17 cellular contexts compared by ENCODE assay signal in genomic region chr6:33557376-33557775, GRCh38. TPM values are rescaled to one million over a fixed set of nuclear protein-coding genes. Genes with fewer than 3 reads are reported as not detected.
DNase-seq lines count a peak whose midpoint lies in the region; ATAC-seq, FAIRE-seq and TF ChIP-seq lines count a peak whose summit lies in the region.
"Had no signal": no experiment of that assay in that cellular context is flagged by ENCODE, and none has a peak within 500 bp of the region (broad histone marks: within the 10 kb centered on the region; RNA-seq: fewer than 3 reads in every experiment).

No MANE protein-coding gene starts in this region.

- no peak overlapping the region for H3K4ac ChIP-seq in mesenchymal stem cell (ENCODE audit: low read depth in 1 of 2, low read length in 2 of 2)

- H3K18ac ChIP-seq in mesenchymal stem cell (ENCODE audit: low read depth in 1 of 2, low read length in 2 of 2) = no peak overlapping the region

- RAD21 ChIA-PET in GM12878 (lab: Charles Lee; ENCODE audit: unreplicated experiment) = interaction anchor here (1.4 kb wide), 1 partner anchor 13 kb away, joined by 3 read pairs; no protein-coding TSS in a partner anchor

- H3K79me1 ChIP-seq in mesenchymal stem cell (replicated peaks; ENCODE audit: low read length, poor library complexity, severe bottlenecking) = no peaks in the 10 kb centered on the region

- no peak overlapping the region for H2BK5ac ChIP-seq in mesenchymal stem cell (ENCODE audit: low read depth, low read length, poor library complexity, severe bottlenecking)

- TF ChIP-seq RAD21 in GM12878 (IDR thresholded peaks at IDR 0.05; ENCODE audit: insufficient read depth, low read depth, low read length) = no peak

- H3K27ac ChIP-seq in C4-2B (peak overlapping the region; percentile 52), RWPE1 (peak overlapping the region; percentile 93), GM12878 (ENCODE audit: control insufficient read depth, insufficient read depth) (peak overlapping the region; percentile 43; the same call in 1 of the 2 replicates), neural progenitor cell (no peak overlapping the region), mesenchymal stem cell (ENCODE audit: low read length, poor library complexity, severe bottlenecking) (no peak overlapping the region)
- H3K27ac ChIP-seq: HL-60 had no signal

- no peak for TF ChIP-seq POLR2A in GM12878 (IDR thresholded peaks at IDR 0.05; ENCODE audit: low read depth, low read length)
- no peak for TF ChIP-seq POLR2A in GM12892 (IDR thresholded peaks at IDR 0.05; ENCODE audit: low read depth, low read length)

- WGBS in GM12878 (ENCODE audit: insufficient coverage, insufficient replicate concordance, low lambda C conversion rate, missing lambda C conversion rate) = 83% methylated on average over 4 of the region's 4 CpGs
- WGBS in mesenchymal stem cell = 95% methylated on average over 4 of the region's 4 CpGs

- no peak overlapping the region for H4K91ac ChIP-seq in mesenchymal stem cell (ENCODE audit: low read length)

- FAIRE-seq in GM12878 (lab: Jason Lieb, UNC) (no peak), GM12892 (lab: Jason Lieb, UNC) (no peak)
- FAIRE-seq: A204.1 had no signal

- no peak for TF ChIP-seq CTCF in C4-2B (conservative IDR thresholded peaks at IDR 0.05)
- no peak for TF ChIP-seq CTCF in RWPE1 (conservative IDR thresholded peaks at IDR 0.05; ENCODE audit: low read depth)
- no peak for TF ChIP-seq CTCF in GM12878 (IDR thresholded peaks at IDR 0.05 in 2 of 3, conservative IDR thresholded peaks at IDR 0.05 in 1 of 3; ENCODE audit: control insufficient read depth in 2 of 3, extremely low read depth in 1 of 3, insufficient read depth in 1 of 3, low read depth in 3 of 3, low read length in 3 of 3)
- TF ChIP-seq CTCF in neural progenitor cell (IDR thresholded peaks at IDR 0.05) = no peak
- no peak for TF ChIP-seq CTCF in mesothelial cell of epicardium (IDR thresholded peaks at IDR 0.05; ENCODE audit: unreplicated experiment)

- H3K36me3 ChIP-seq in GM12878 (ENCODE audit: control insufficient read depth in 2 of 2, insufficient read depth in 2 of 2, low read length in 1 of 2) = no peaks in the 10 kb centered on the region
- H3K36me3 ChIP-seq in neural progenitor cell = no peaks in the 10 kb centered on the region
- H3K36me3 ChIP-seq in mesenchymal stem cell (ENCODE audit: control insufficient read depth in 1 of 2, insufficient read depth in 2 of 2, low read depth in 1 of 2, low read length in 2 of 2) = no peaks in the 10 kb centered on the region

- H3K4me3 ChIP-seq in GM12878 (no peak overlapping the region), neural progenitor cell (no peak overlapping the region), mesenchymal stem cell (ENCODE audit: insufficient read depth in 1 of 2, low read depth in 1 of 2, low read length in 2 of 2) (no peak overlapping the region)

- in situ Hi-C loops in GM12878 (cut with MboI) = no loop called here

- no peaks in the 10 kb centered on the region for H3K36me3 Mint-ChIP-seq in neural progenitor cell
- H3K36me3 Mint-ChIP-seq in mesothelial cell of epicardium = no peaks in the 10 kb centered on the region
- H3K36me3 Mint-ChIP-seq: CD4-positive, alpha-beta memory T cell had no signal

- ATAC-seq in GM12878 = no peak

- H3K4me1 Mint-ChIP-seq in neural progenitor cell (no peaks in the 10 kb centered on the region), mesothelial cell of epicardium (peaks cover 4% of the 10 kb centered on the region)
- H3K4me1 Mint-ChIP-seq: B cell had no signal

- no peak overlapping the region for H3K14ac ChIP-seq in mesenchymal stem cell (ENCODE audit: low read length in 2 of 2)

- H4K8ac ChIP-seq in mesenchymal stem cell (ENCODE audit: low read length) = no peak overlapping the region

- H3K27me3 ChIP-seq in GM12878 (replicated peaks in 1 of 2; ENCODE audit: control insufficient read depth in 2 of 2, insufficient read depth in 2 of 2, low read length in 1 of 2) (no peaks in the 10 kb centered on the region), neural progenitor cell (no peaks in the 10 kb centered on the region), mesenchymal stem cell (ENCODE audit: control insufficient read depth in 1 of 2, insufficient read depth in 1 of 2, low read length in 2 of 2) (no peaks in the 10 kb centered on the region)

- H4K20me1 ChIP-seq in GM12878 (ENCODE audit: control insufficient read depth, insufficient read depth) (no peaks in the 10 kb centered on the region), neural progenitor cell (ENCODE audit: low read depth) (no peaks in the 10 kb centered on the region)

- H3K4me3 Mint-ChIP-seq in neural progenitor cell (no peak overlapping the region), mesothelial cell of epicardium (no peak overlapping the region)
- H3K4me3 Mint-ChIP-seq: B cell; CD4-positive, alpha-beta memory T cell; HFFc6 had no signal

- H3K9me3 ChIP-seq in GM12878 (replicated peaks; ENCODE audit: control insufficient read depth, insufficient read depth, low read length) = no peaks in the 10 kb centered on the region
- H3K9me3 ChIP-seq in neural progenitor cell (ENCODE audit: low read depth) = no peaks in the 10 kb centered on the region
- H3K9me3 ChIP-seq in mesenchymal stem cell (ENCODE audit: control insufficient read depth, low read length) = no peaks in the 10 kb centered on the region

- H3K27ac Mint-ChIP-seq in neural progenitor cell (peak overlapping the region; percentile 29), mesothelial cell of epicardium (no peak overlapping the region)
- H3K27ac Mint-ChIP-seq: B cell; CD4-positive, alpha-beta memory T cell; HFFc6 had no signal

- H3K4me2 ChIP-seq in GM12878 (ENCODE audit: control insufficient read depth, insufficient read depth) = no peak overlapping the region
- no peak overlapping the region for H3K4me2 ChIP-seq in neural progenitor cell
- H3K4me2 ChIP-seq in mesenchymal stem cell (ENCODE audit: low read length, poor library complexity, severe bottlenecking) = no peak overlapping the region

- H3K4me1 ChIP-seq in GM12878 (ENCODE audit: control insufficient read depth, insufficient read depth, low read length) (peaks cover 3% of the 10 kb centered on the region), neural progenitor cell (no peaks in the 10 kb centered on the region), mesenchymal stem cell (ENCODE audit: control insufficient read depth, insufficient read depth, low read depth, low read length) (peaks cover 3% of the 10 kb centered on the region)

- H3K27me3 Mint-ChIP-seq in neural progenitor cell (ENCODE audit: insufficient read depth, low read depth) (no peaks in the 10 kb centered on the region), mesothelial cell of epicardium (ENCODE audit: low read depth) (no peaks in the 10 kb centered on the region)
- H3K27me3 Mint-ChIP-seq: B cell; CD4-positive, alpha-beta memory T cell had no signal

- H3F3A ChIP-seq in neural progenitor cell (ENCODE audit: low read depth) = no peaks in the 10 kb centered on the region

- H3K79me2 ChIP-seq in GM12878 (ENCODE audit: control insufficient read depth, insufficient read depth, low read length) (no peaks in the 10 kb centered on the region), neural progenitor cell (ENCODE audit: low read depth) (no peaks in the 10 kb centered on the region)

- no peak for TF ChIP-seq EP300 in GM12878 (IDR thresholded peaks at IDR 0.05; ENCODE audit: borderline replicate concordance in 1 of 2, control insufficient read depth in 1 of 2, low read depth in 2 of 2, low read length in 2 of 2)

- H2BK15ac ChIP-seq in mesenchymal stem cell (ENCODE audit: low read depth, poor library complexity, severe bottlenecking) = no peak overlapping the region

- SMC1A ChIA-PET in GM12878 (lab: Charles Lee; ENCODE audit: uncharacterized antibody, unreplicated experiment) = interaction anchor here (0.7 kb wide), 1 partner anchor 633 kb away, joined by 3 read pairs; no protein-coding TSS in a partner anchor

- intact Hi-C loops in GM12878 (cut with micrococcal nuclease; ENCODE audit: unreplicated experiment) = loop anchor here (2.0 to 5.0 kb wide), 2 partner anchors 13 to 50 kb away; no protein-coding TSS in a partner anchor

- POLR2A ChIA-PET in RWPE1 (lab: Yijun Ruan, JAX; ENCODE audit: low non-redundant PET) (no interaction called here), GM12878 (lab: Charles Lee) (interaction anchor here (0.6 to 0.9 kb wide), 2 partner anchors 13 to 19 kb away, joined by 3 to 13 read pairs; no protein-coding TSS in a partner anchor)

- DNase-seq in RWPE1 (ENCODE audit: low spot score) = no peak
- no peak for DNase-seq in GM12878 (ENCODE audit: low read depth, low spot score)
- DNase-seq in neural progenitor cell (ENCODE audit: low spot score) = no peak
- DNase-seq in HPDE6-E6E7 (ENCODE audit: extremely low spot score) = no peak
- DNase-seq in GM12892 (ENCODE audit: insufficient read length) = no peak
- no peak for DNase-seq in mesenchymal stem cell
- DNase-seq in mesothelial cell of epicardium (ENCODE audit: low spot score in 2 of 2, unreplicated experiment in 2 of 2) = no peak
- DNase-seq: C1 segment of cervical spinal cord; CD4-positive, alpha-beta memory T cell; COR-L47; DND-41; GDM1 had no signal

- no peak overlapping the region for H2BK120ac ChIP-seq in mesenchymal stem cell (ENCODE audit: low read depth, low read length)

- no peak overlapping the region for H3K9ac ChIP-seq in GM12878 (ENCODE audit: control insufficient read depth, insufficient read depth, low read length)
- H3K9ac ChIP-seq in neural progenitor cell = no peak overlapping the region
- no peak overlapping the region for H3K9ac ChIP-seq in mesenchymal stem cell (ENCODE audit: low read length)

- H3K23ac ChIP-seq in mesenchymal stem cell (ENCODE audit: low read length in 2 of 2) = no peak overlapping the region

- H2BK12ac ChIP-seq in mesenchymal stem cell (ENCODE audit: low read length in 2 of 2) = no peak overlapping the region

- CTCF ChIA-PET in RWPE1 (lab: Yijun Ruan, JAX) = interaction anchor here (0.7 kb wide), 1 partner anchor 22 kb away, joined by 3 read pairs; the partner anchor contains the start of gene BAK1
- CTCF ChIA-PET in GM12878 (lab: Yijun Ruan, JAX) = no interaction called here

- no peak overlapping the region for H2AK5ac ChIP-seq in mesenchymal stem cell (ENCODE audit: low read length, severe bottlenecking)

- BruUV-seq in GM12878 (replicated peaks; lab: Mats Ljungman, UMichigan) = no TSS peak

- no peak overlapping the region for H2AFZ ChIP-seq in GM12878 (ENCODE audit: control insufficient read depth, low read depth, low read length)
- H2AFZ ChIP-seq in neural progenitor cell (replicated peaks) = no peak overlapping the region
- H2AFZ ChIP-seq in mesenchymal stem cell (ENCODE audit: low read depth, low read length) = no peak overlapping the region

- H3K9me3 Mint-ChIP-seq in neural progenitor cell (peaks cover 4% of the 10 kb centered on the region), mesothelial cell of epicardium (peaks cover 5% of the 10 kb centered on the region)
- H3K9me3 Mint-ChIP-seq: CD4-positive, alpha-beta memory T cell; HFFc6 had no signal

RNA-seq across cellular contexts. Expression of gene BAK1, which starts 22.7 kb away (rescaled TPM):
- total RNA-seq in GM12878 (2013; cell fraction: nucleolus; rRNA removed) = 12.7 and 16.3 TPM in 2 replicates
- total RNA-seq in GM12878 (2014; rRNA removed) (9.3 and 9.4 TPM in 2 replicates), GM12878 (2014; rRNA removed; fragmentation: Illumina TruSeq; extraction: Trizol) (23.9 and 26.6 TPM in 2 replicates), GM12878 (2021) (36.7 and 37.6 TPM in 2 replicates), neural progenitor cell (ENCODE audit: low replicate concordance) (13.9 and 40.0 TPM in 2 replicates), mesothelial cell of epicardium (14.0 to 15.1 TPM (median 15.0 TPM) in 3 replicates)
- 13.2 TPM for polyA plus RNA-seq in GM12878 (2011; ENCODE audit: low read depth)
- polyA plus RNA-seq in GM12878 (2011; rRNA removed) (18.1 and 31.0 TPM in 2 replicates), GM12878 (2014; fragmentation: Illumina TruSeq; extraction: Trizol) (14.4 and 28.2 TPM in 2 replicates), GM12878 (2014; fragmentation: Nextera tagmentation; extraction: Ambion mirVana) (10 to 100 TPM in 1 of 2 experiments, 1 to 10 TPM in 1; 6.3 to 13.0 TPM), GM12878 (2014; rRNA removed) (38.1 and 44.5 TPM in 2 replicates), GM12878 (2016; fragmentation: Nextera tagmentation; extraction: Ambion mirVana) (10 to 100 TPM; 65.7 to 65.8 TPM)
- polyA plus RNA-seq in GM12878 (2011; cell fraction: cytosol; rRNA removed) = 45.3 and 55.6 TPM in 2 replicates
- polyA plus RNA-seq in GM12878 (2011; cell fraction: nucleus; rRNA removed) = 32.2 and 33.3 TPM in 2 replicates
- polyA plus RNA-seq in GM12878 (2012) = 25.8 and 26.9 TPM in 2 replicates
- polyA minus RNA-seq in GM12878 (2011; rRNA and poly(A)+ RNA removed) = 26.0 and 47.5 TPM in 2 replicates
- polyA minus RNA-seq in GM12878 (2011; cell fraction: cytosol; rRNA and poly(A)+ RNA removed) = 18.6 and 19.3 TPM in 2 replicates
- 8.0 and 12.3 TPM in 2 replicates for polyA minus RNA-seq in GM12878 (2011; cell fraction: nucleus; rRNA and poly(A)+ RNA removed)
- polyA plus RNA-seq in GM12892 (2012; ENCODE audit: missing spikeins) = 18.7 TPM
- 15.2 TPM for polyA plus RNA-seq in mesenchymal stem cell (2013, experiment 1 of 2)
- polyA plus RNA-seq in mesenchymal stem cell (2013, experiment 2 of 2) = 15.1 TPM

Comparison
In these comparisons a context has a peak if more than half of its experiments do, and no peak if none do; other contexts are left out.
1. H3K27ac ChIP-seq: peak in C4-2B (single experiment), RWPE1 (single experiment) and GM12878 (single experiment); none in neural progenitor cell (single experiment) and mesenchymal stem cell (single experiment).